ENCODE assay signal across 8 cellular contexts in the genomic region with DNA sequence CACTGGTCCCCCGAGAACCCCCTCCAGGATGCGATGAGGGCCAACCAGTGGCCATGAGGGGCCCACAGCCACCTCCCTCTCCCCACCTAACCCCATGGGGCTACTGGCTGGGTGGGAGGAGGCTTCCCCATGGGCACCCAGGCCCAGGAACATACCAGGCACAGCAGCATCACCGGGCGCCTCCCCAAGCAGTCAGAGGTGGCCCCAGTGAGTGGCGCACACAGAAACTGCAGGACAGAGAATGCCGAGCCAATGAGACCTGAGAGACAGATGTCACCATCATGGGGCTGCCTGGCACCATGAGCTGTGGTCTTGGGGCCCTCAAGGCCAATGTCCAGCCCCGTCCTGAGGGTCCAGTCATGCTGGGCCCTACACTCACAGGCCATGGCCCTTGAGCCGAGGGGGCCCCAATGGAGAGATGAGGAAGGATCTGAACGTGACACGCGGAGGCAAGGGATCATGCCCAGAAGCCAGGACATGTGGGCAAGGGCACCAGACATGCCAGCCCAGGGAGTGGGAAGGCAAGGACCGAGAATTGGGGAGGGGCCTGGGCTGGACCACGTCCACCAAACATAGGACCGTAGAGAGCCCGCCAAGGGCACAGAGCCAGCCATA. TPM values are rescaled to one million over a fixed set of nuclear protein-coding genes. Genes with fewer than 3 reads are reported as not detected.
DNase-seq lines count a peak whose midpoint lies in the region; ATAC-seq and TF ChIP-seq lines count a peak whose summit lies in the region.

No MANE protein-coding gene starts in this region.

- H3K36me3 Mint-ChIP-seq in activated naive CD4-positive, alpha-beta T cell treated with anti-CD3 and anti-CD28 coated beads for 36 hours (ENCODE audit: low read depth), result peaks cover 27% of the 10 kb centered on the region

- TF ChIP-seq CTCF in left lung (IDR thresholded peaks at IDR 0.05), result no peak
- no peak for TF ChIP-seq CTCF in upper lobe of left lung (IDR thresholded peaks at IDR 0.05)

- WGBS in upper lobe of left lung, 2 donors, result 63 to 94% methylated on average over 5 to 15 of the region's 15 CpGs

- no peak for DNase-seq in activated naive CD4-positive, alpha-beta T cell treated with anti-CD3 and anti-CD28 coated beads for 36 hours
- DNase-seq in activated naive CD4-positive, alpha-beta T cell treated with anti-CD3 and anti-CD28 coated beads, Interleukin-2, amount 50 U/mL, for 16 hours, result no peak
- DNase-seq in adipocyte (ENCODE audit: low read depth) (no peak), left lung (peak in 1 of 2 donors; percentile 42), upper lobe of left lung (no peak), GDM1 (lab: John Stamatoyannopoulos, UW) (no peak), KG1 (lab: John Stamatoyannopoulos, UW) (no peak)

- peak overlapping the region; percentile 75 for H3K9ac ChIP-seq in adipocyte (ENCODE audit: low read length)

- intact Hi-C loops in activated naive CD4-positive, alpha-beta T cell treated with anti-CD3 and anti-CD28 coated beads for 36 hours (cut with micrococcal nuclease), result loop anchor here (10.0 kb wide), 2 partner anchors 468 to 518 kb away; partner anchors contain the start of genes CFAP99, RNF4 and ZFYVE28
- intact Hi-C loops in left lung (cut with DNase I), result loop anchor here in 1 of 2 donors (10.0 kb wide), 1 partner anchor 168 kb away; no protein-coding TSS in a partner anchor

- H3K9me3 ChIP-seq in adipocyte (ENCODE audit: control insufficient read depth, low read length), result no peaks in the 10 kb centered on the region
- no peaks in the 10 kb centered on the region for H3K9me3 ChIP-seq in left lung
- no peaks in the 10 kb centered on the region for H3K9me3 ChIP-seq in upper lobe of left lung

- H3K4me3 Mint-ChIP-seq in activated naive CD4-positive, alpha-beta T cell treated with anti-CD3 and anti-CD28 coated beads for 36 hours, result peak overlapping the region; percentile 85

- peak overlapping the region; percentile 77 for H3K4me3 ChIP-seq in adipocyte (ENCODE audit: low read length)
- H3K4me3 ChIP-seq in left lung, result peak overlapping the region; percentile 70 to 97
- peak overlapping the region; percentile 59 to 95 (median 76) for H3K4me3 ChIP-seq in upper lobe of left lung

- no peak for ATAC-seq in left lung
- no peak for ATAC-seq in upper lobe of left lung (ENCODE audit: low FRiP score in 2 of 2)
- ATAC-seq in HG02588 (IDR thresholded peaks at IDR 0.05; ENCODE audit: unreplicated experiment), result no peak

- H3K27ac Mint-ChIP-seq in activated naive CD4-positive, alpha-beta T cell treated with anti-CD3 and anti-CD28 coated beads for 36 hours, result peak overlapping the region; percentile 88

- no peaks in the 10 kb centered on the region for H3K9me3 Mint-ChIP-seq in activated naive CD4-positive, alpha-beta T cell treated with anti-CD3 and anti-CD28 coated beads for 36 hours

- TF ChIP-seq EP300 in upper lobe of left lung (IDR thresholded peaks at IDR 0.05), result no peak

- CTCF ChIA-PET in activated naive CD4-positive, alpha-beta T cell treated with anti-CD3 and anti-CD28 coated beads for 36 hours (lab: Charles Lee), result interaction anchor here (0.7 kb wide), 1 partner anchor 400 kb away, joined by 4 read pairs; no protein-coding TSS in a partner anchor

- H3K27ac ChIP-seq in left lung (peak overlapping the region; percentile 88 to 90), upper lobe of left lung (peak overlapping the region; percentile 87 to 94 (median 92))

- TF ChIP-seq POLR2A in upper lobe of left lung (IDR thresholded peaks at IDR 0.05), result no peak

- peaks cover 24% of the 10 kb centered on the region for H3K4me1 ChIP-seq in adipocyte (ENCODE audit: control insufficient read depth, insufficient read depth, low read length)
- peaks cover 33 to 84% of the 10 kb centered on the region in 2 donors for H3K4me1 ChIP-seq in left lung
- peaks cover 53 to 91% (median 82%) of the 10 kb centered on the region in 4 donors for H3K4me1 ChIP-seq in upper lobe of left lung

- no peaks in the 10 kb centered on the region for H3K27me3 ChIP-seq in adipocyte (replicated peaks; ENCODE audit: control insufficient read depth, insufficient read depth, low read length)
- no peaks in the 10 kb centered on the region for H3K27me3 ChIP-seq in left lung
- no peaks in the 10 kb centered on the region for H3K27me3 ChIP-seq in upper lobe of left lung

- peaks cover 46% of the 10 kb centered on the region for H3K4me1 Mint-ChIP-seq in activated naive CD4-positive, alpha-beta T cell treated with anti-CD3 and anti-CD28 coated beads for 36 hours (ENCODE audit: low read depth)

- no peaks in the 10 kb centered on the region for H3K27me3 Mint-ChIP-seq in activated naive CD4-positive, alpha-beta T cell treated with anti-CD3 and anti-CD28 coated beads for 36 hours (ENCODE audit: low read depth)

- peaks cover 46% of the 10 kb centered on the region for H3K36me3 ChIP-seq in adipocyte (ENCODE audit: control insufficient read depth, insufficient read depth, low read length, severe bottlenecking)
- H3K36me3 ChIP-seq in left lung, result peaks cover 0 to 53% of the 10 kb centered on the region in 2 donors
- H3K36me3 ChIP-seq in upper lobe of left lung, result peaks cover 2 to 53% (median 37%) of the 10 kb centered on the region in 4 donors

RNA-seq across cellular contexts. Expression of gene NOP14, which starts 30.1 kb away (rescaled TPM):
- 10 to 100 TPM; 48.3 to 55.1 TPM for total RNA-seq in activated naive CD4-positive, alpha-beta T cell treated with anti-CD3 and anti-CD28 coated beads for 36 hours
- total RNA-seq in left lung (10 to 100 TPM; 20.4 to 27.3 TPM), upper lobe of left lung (10 to 100 TPM; 17.2 to 30.4 (median 22.4) TPM)

RNA-seq across cellular contexts. Expression of gene GRK4, which starts 30.3 kb away (rescaled TPM):
- total RNA-seq in activated naive CD4-positive, alpha-beta T cell treated with anti-CD3 and anti-CD28 coated beads for 36 hours, result 1 to 10 TPM; 1.3 to 2.1 TPM
- total RNA-seq in left lung (1 to 10 TPM; 5.3 to 6.8 TPM), upper lobe of left lung (10 to 100 TPM in 1 of 6 donors, 1 to 10 TPM in 5; 3.3 to 10.4 (median 4.7) TPM)
